Comparison of ENCODE assay signal across 1 cellular context in the genomic region with DNA sequence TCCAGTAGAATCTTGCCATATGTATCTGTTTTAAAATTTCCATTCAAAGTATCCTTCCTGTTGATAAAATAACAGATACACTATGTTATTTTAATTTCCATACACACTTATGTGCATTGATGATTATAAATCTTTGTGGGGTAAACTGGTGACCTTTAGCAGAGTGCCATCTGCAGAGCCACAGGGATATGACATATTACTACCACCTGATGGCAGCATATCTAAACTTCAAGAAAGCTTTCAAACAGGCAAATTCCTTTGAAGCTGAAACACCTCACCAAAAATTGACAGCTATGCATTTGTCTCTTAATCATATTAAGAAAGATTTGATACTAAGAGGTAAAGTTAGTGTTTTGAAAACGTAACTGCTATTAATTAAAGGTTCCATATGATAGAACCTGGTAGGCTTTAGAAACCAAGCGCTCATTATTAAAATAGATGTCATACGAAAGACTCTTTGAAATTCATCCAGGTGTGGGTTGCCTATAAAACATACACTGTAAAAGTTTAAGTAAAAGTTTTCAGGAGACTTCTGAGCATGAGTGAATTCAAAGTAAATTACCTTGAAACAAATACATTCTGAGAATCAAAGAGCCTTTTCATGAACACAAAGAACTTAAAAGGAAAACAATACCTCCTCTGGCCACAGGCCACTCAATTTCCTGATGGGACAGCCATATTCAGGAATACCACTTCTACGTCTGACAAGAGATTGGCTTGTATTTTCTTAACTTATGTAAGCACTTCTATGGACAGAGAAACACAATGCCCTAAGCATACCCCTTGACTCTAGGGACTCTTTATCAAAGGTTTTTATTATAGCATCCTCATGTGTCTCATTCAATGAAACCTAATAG.
TF ChIP-seq lines count a peak whose summit lies in the region.

No MANE protein-coding gene starts in this region.

TF ChIP-seq in SK-N-SH, 30 proteins besides CTCF, POLR2A, EP300 and RAD21 (continued from another document):
- TF ChIP-seq, protein P1, sequence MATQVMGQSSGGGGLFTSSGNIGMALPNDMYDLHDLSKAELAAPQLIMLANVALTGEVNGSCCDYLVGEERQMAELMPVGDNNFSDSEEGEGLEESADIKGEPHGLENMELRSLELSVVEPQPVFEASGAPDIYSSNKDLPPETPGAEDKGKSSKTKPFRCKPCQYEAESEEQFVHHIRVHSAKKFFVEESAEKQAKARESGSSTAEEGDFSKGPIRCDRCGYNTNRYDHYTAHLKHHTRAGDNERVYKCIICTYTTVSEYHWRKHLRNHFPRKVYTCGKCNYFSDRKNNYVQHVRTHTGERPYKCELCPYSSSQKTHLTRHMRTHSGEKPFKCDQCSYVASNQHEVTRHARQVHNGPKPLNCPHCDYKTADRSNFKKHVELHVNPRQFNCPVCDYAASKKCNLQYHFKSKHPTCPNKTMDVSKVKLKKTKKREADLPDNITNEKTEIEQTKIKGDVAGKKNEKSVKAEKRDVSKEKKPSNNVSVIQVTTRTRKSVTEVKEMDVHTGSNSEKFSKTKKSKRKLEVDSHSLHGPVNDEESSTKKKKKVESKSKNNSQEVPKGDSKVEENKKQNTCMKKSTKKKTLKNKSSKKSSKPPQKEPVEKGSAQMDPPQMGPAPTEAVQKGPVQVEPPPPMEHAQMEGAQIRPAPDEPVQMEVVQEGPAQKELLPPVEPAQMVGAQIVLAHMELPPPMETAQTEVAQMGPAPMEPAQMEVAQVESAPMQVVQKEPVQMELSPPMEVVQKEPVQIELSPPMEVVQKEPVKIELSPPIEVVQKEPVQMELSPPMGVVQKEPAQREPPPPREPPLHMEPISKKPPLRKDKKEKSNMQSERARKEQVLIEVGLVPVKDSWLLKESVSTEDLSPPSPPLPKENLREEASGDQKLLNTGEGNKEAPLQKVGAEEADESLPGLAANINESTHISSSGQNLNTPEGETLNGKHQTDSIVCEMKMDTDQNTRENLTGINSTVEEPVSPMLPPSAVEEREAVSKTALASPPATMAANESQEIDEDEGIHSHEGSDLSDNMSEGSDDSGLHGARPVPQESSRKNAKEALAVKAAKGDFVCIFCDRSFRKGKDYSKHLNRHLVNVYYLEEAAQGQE (IDR thresholded peaks at IDR 0.05; ENCODE audit: low read depth, low read length), result no peak
- TF ChIP-seq SMC3 (IDR thresholded peaks at IDR 0.05; ENCODE audit: low read depth, low read length) (peak; percentile 74), RXRA (IDR thresholded peaks at IDR 0.05; ENCODE audit: borderline replicate concordance, low read depth) (0 out of 2 replicates have a peak, but pooled peaks have one; percentile 12)
